21 cellular contexts compared by ENCODE assay signal in the genomic region with DNA sequence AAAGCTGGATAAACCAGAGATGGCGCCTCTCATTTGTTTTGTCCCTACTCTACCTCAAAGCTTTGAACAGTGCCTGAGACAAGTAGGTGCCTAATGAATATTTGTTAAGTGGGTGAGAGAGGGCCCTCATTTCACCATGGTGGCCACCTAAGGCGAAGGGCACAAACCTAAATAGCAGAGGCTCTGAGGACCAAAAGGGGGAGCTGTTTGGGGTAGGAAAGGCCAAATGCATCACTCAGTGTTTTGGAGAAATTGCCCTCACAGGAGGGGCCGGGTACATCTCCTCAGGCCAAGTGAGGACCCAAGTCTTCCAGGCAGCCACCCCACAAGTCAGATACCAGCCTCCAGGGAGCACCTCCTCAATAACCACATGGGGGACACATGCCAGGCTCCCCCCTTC. TPM values are rescaled to one million over a fixed set of nuclear protein-coding genes. Genes with fewer than 3 reads are reported as not detected.
A peak's percentile ranks its signal among the peaks of the same experiment; 100 is the strongest.
DNase-seq lines count a peak whose midpoint lies in the region; ATAC-seq and TF ChIP-seq lines count a peak whose summit lies in the region.
"Had no signal": no experiment of that assay in that cellular context is flagged by ENCODE, and none has a peak within 500 bp of the region (broad histone marks: within the 10 kb centered on the region; RNA-seq: fewer than 3 reads in every experiment).

No MANE protein-coding gene starts in this region.

- H3K27me3 ChIP-seq in DND-41 (ENCODE audit: insufficient read depth, low read length, poor library complexity) (no peaks in the 10 kb centered on the region), HCT116 (ENCODE audit: insufficient read depth, low read length) (no peaks in the 10 kb centered on the region), left lung (no peaks in the 10 kb centered on the region)

- H3K27ac Mint-ChIP-seq in type B pancreatic cell: no peak overlapping the region
- H3K27ac Mint-ChIP-seq: CD8-positive, alpha-beta T cell had no signal

- ATAC-seq in DND-41 (ENCODE audit: insufficient read depth, low read depth) (no peak), HCT116 (no peak), left lung (no peak)
- ATAC-seq: CD8-positive, alpha-beta T cell; right cardiac atrium had no signal

- peak; percentile 23 for TF ChIP-seq CTCF in DND-41 (IDR thresholded peaks at IDR 0.05; ENCODE audit: borderline replicate concordance, extremely low read depth, low read length, poor library complexity, severe bottlenecking)
- peak in 2 of 3 experiments; percentile 39; a peak in 4 of 6 replicates for TF ChIP-seq CTCF in HCT116 (IDR thresholded peaks at IDR 0.05 in 2 of 3, conservative IDR thresholded peaks at IDR 0.05 in 1 of 3; ENCODE audit: borderline replicate concordance in 1 of 3, insufficient read depth in 1 of 3, low read depth in 2 of 3, low read length in 2 of 3)
- 0 out of 2 replicates have a peak, but pooled peaks have one; percentile 10 for TF ChIP-seq CTCF in VCaP (conservative IDR thresholded peaks at IDR 0.05)
- TF ChIP-seq CTCF in fibroblast of mammary gland (conservative IDR thresholded peaks at IDR 0.05; ENCODE audit: control insufficient read depth, insufficient read depth, low read depth, low read length): peak; percentile 15
- TF ChIP-seq CTCF in type B pancreatic cell (conservative IDR thresholded peaks at IDR 0.05): no peak
- TF ChIP-seq CTCF in left lung (IDR thresholded peaks at IDR 0.05): no peak

- CTCF ChIA-PET in HCT116 (lab: Charles Lee): interaction anchor here (1.6 kb wide), 1 partner anchor 12 kb away, joined by 3 read pairs; no protein-coding TSS in a partner anchor

- no peak overlapping the region for H3K4me3 ChIP-seq in DND-41 (ENCODE audit: low read depth in 1 of 2, low read length in 2 of 2)
- no peak overlapping the region for H3K4me3 ChIP-seq in HCT116 (replicated peaks in 1 of 2; ENCODE audit: low read depth in 1 of 2, low read length in 2 of 2)
- H3K4me3 ChIP-seq in fibroblast of mammary gland (ENCODE audit: control insufficient read depth, low read depth, low read length): no peak overlapping the region
- H3K4me3 ChIP-seq in left lung: no peak overlapping the region
- H3K4me3 ChIP-seq: lung had no signal

- H3K9me3 Mint-ChIP-seq in type B pancreatic cell: no peaks in the 10 kb centered on the region
- H3K9me3 Mint-ChIP-seq: CD8-positive, alpha-beta T cell had no signal

- H3K4me1 ChIP-seq in DND-41 (ENCODE audit: insufficient read depth, low read length): no peaks in the 10 kb centered on the region
- no peaks in the 10 kb centered on the region for H3K4me1 ChIP-seq in HCT116 (ENCODE audit: control insufficient read depth in 1 of 2, insufficient read depth in 2 of 2, low read length in 2 of 2)
- no peaks in the 10 kb centered on the region for H3K4me1 ChIP-seq in left lung

- no peak overlapping the region for H3K4me3 Mint-ChIP-seq in type B pancreatic cell
- H3K4me3 Mint-ChIP-seq: CD8-positive, alpha-beta T cell had no signal

- no peaks in the 10 kb centered on the region for H3K27me3 Mint-ChIP-seq in type B pancreatic cell

- no peaks in the 10 kb centered on the region for H3K4me1 Mint-ChIP-seq in type B pancreatic cell (ENCODE audit: unreplicated experiment)

- intact Hi-C loops in HCT116 (cut with micrococcal nuclease): no loop called here
- intact Hi-C loops in left lung (cut with DNase I): no loop called here

- POLR2A ChIA-PET in HCT116 (lab: Charles Lee): no interaction called here

- peaks cover 20% of the 10 kb centered on the region for H3K36me3 ChIP-seq in DND-41 (ENCODE audit: insufficient read depth, low read length)
- H3K36me3 ChIP-seq in HCT116 (ENCODE audit: control insufficient read depth in 1 of 2, insufficient read depth in 2 of 2, low read length in 2 of 2): peaks cover 32 to 61% of the 10 kb centered on the region in 2 experiments
- H3K36me3 ChIP-seq in left lung: peaks cover 0 to 96% of the 10 kb centered on the region in 2 donors

- H2AFZ ChIP-seq in DND-41 (ENCODE audit: low read depth, low read length): no peak overlapping the region
- no peak overlapping the region for H2AFZ ChIP-seq in HCT116 (ENCODE audit: low read depth, low read length, poor library complexity, severe bottlenecking)

- TF ChIP-seq POLR2A in HCT116 (IDR thresholded peaks at IDR 0.05; ENCODE audit: borderline replicate concordance, extremely low read depth, insufficient read depth, insufficient read length): no peak

- no peak for TF ChIP-seq RAD21 in HCT116 (IDR thresholded peaks at IDR 0.05; ENCODE audit: low read depth)

- H3K27ac ChIP-seq in DND-41 (ENCODE audit: low read length) (no peak overlapping the region), HCT116 (ENCODE audit: low read depth, low read length) (no peak overlapping the region), VCaP (no peak overlapping the region), left lung (no peak overlapping the region)

- H3K9me3 ChIP-seq in DND-41 (ENCODE audit: insufficient read depth, low read length, severe bottlenecking) (no peaks in the 10 kb centered on the region), HCT116 (ENCODE audit: control insufficient read depth in 1 of 2, insufficient read depth in 1 of 2, low read depth in 1 of 2, low read length in 2 of 2) (no peaks in the 10 kb centered on the region), left lung (no peaks in the 10 kb centered on the region)

- peaks cover 4% of the 10 kb centered on the region for H3K36me3 Mint-ChIP-seq in type B pancreatic cell

- H3K4me2 ChIP-seq in DND-41 (ENCODE audit: insufficient read depth, low read length) (no peak overlapping the region), HCT116 (ENCODE audit: low read length) (no peak overlapping the region)

- H4K20me1 ChIP-seq in DND-41 (ENCODE audit: insufficient read depth, low read length): 0 out of 2 replicates have a peak, but pooled peaks cover 5% of the 10 kb centered on the region
- no peaks in the 10 kb centered on the region; the same call in 1 of the 2 replicates for H4K20me1 ChIP-seq in HCT116 (ENCODE audit: insufficient read depth)

- H3K9me2 ChIP-seq in HCT116 (ENCODE audit: insufficient read depth): no peaks in the 10 kb centered on the region

- RAD21 ChIA-PET in HCT116 (lab: Charles Lee; ENCODE audit: low non-redundant PET in 1 of 2, low total read pairs in 2 of 2, uncharacterized antibody in 2 of 2, unreplicated experiment in 2 of 2): no interaction called here

- H3K9ac ChIP-seq in DND-41 (ENCODE audit: low read depth, low read length) (no peak overlapping the region), HCT116 (ENCODE audit: low read length) (no peak overlapping the region)

- BruUV-seq in HCT116 (replicated peaks; lab: Mats Ljungman, UMichigan): no TSS peak

- DNase-seq in DND-41 (no peak), HCT116 (ENCODE audit: low read depth, low spot score) (no peak), fibroblast of mammary gland (ENCODE audit: low read depth) (no peak), NCI-H1417 treated with DMSO at 0.1 percent for 48 hours (lab: John Stamatoyannopoulos, UW) (no peak), NCI-H2196 (lab: John Stamatoyannopoulos, UW; ENCODE audit: unreplicated experiment) (no peak), type B pancreatic cell (ENCODE audit: extremely low spot score, unreplicated experiment) (no peak), left lung (no peak)
- DNase-seq: activated CD4-positive, alpha-beta T cell treated with anti-CD3 and anti-CD28 coated beads, Interleukin-2, amount 50 U/mL, for 48 hours; activated naive CD4-positive, alpha-beta T cell treated with Interleukin-2 at 50 U/mL for 16 hours; activated T-cell treated with anti-CD3 and anti-CD28 coated beads, Interleukin-2, amount 50 U/mL, for 1 hour; anterior cingulate cortex; CD8-positive, alpha-beta T cell; DMS79; NCI-H1092; NCI-H2107; NCI-H524; SHP77; T-helper 1 cell had no signal

- no peaks in the 10 kb centered on the region for H3K79me2 ChIP-seq in DND-41 (ENCODE audit: insufficient read depth, low read length)
- H3K79me2 ChIP-seq in HCT116 (ENCODE audit: insufficient read depth, low read length): no peaks in the 10 kb centered on the region

TF ChIP-seq in HCT116, 20 proteins besides CTCF, POLR2A, EP300 and RAD21:
- TF ChIP-seq MAX (IDR thresholded peaks at IDR 0.05) (no peak), SP1 (IDR thresholded peaks at IDR 0.05; ENCODE audit: low read depth) (no peak)
- TF ChIP-seq, protein P1, sequence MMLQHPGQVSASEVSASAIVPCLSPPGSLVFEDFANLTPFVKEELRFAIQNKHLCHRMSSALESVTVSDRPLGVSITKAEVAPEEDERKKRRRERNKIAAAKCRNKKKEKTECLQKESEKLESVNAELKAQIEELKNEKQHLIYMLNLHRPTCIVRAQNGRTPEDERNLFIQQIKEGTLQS (IDR thresholded peaks at IDR 0.05): no peak

RNA-seq across cellular contexts. Expression of gene IMPDH1, which starts 14.0 kb away (rescaled TPM):
- total RNA-seq in HCT116 (2021; ENCODE audit: unreplicated experiment) (98.2 TPM), type B pancreatic cell (ENCODE audit: low replicate concordance) (34.4 and 42.2 TPM in 2 replicates), left lung (100 to 1,000 TPM in 1 of 2 donors, 10 to 100 TPM in 1; 60.6 to 106 TPM)
- 82.5 and 94.8 TPM in 2 replicates for polyA plus RNA-seq in HCT116 (2012)

RNA-seq across cellular contexts. Expression of gene PRRT4, which starts 34.3 kb away (rescaled TPM):
- total RNA-seq in HCT116 (2021; ENCODE audit: unreplicated experiment): 4.0 TPM
- 2.5 and 3.4 TPM in 2 replicates for polyA plus RNA-seq in HCT116 (2012)
- total RNA-seq in type B pancreatic cell (ENCODE audit: low replicate concordance): 7.0 and 7.7 TPM in 2 replicates
- total RNA-seq in left lung: under 1 TPM; 0.42 to 0.85 TPM

RNA-seq across cellular contexts. Expression of gene RBM28, which starts 52.0 kb away (rescaled TPM):
- total RNA-seq in HCT116 (2021; ENCODE audit: unreplicated experiment) (66.3 TPM), type B pancreatic cell (ENCODE audit: low replicate concordance) (49.0 and 59.7 TPM in 2 replicates), left lung (10 to 100 TPM; 21.5 to 37.5 TPM)
- polyA plus RNA-seq in HCT116 (2012): 23.9 and 29.2 TPM in 2 replicates

RNA-seq across cellular contexts. Expression of gene HILPDA, which starts 59.9 kb away (rescaled TPM):
- total RNA-seq in HCT116 (2021; ENCODE audit: unreplicated experiment) (32.8 TPM), type B pancreatic cell (ENCODE audit: low replicate concordance) (26.4 and 36.0 TPM in 2 replicates), left lung (10 to 100 TPM; 10.2 to 12.2 TPM)
- polyA plus RNA-seq in HCT116 (2012): 42.3 and 45.2 TPM in 2 replicates

Comparison
In these comparisons a context has a peak if more than half of its experiments do, and no peak if none do; other contexts are left out.
1. CTCF ChIP-seq: peak in DND-41 (single experiment), HCT116 (2 of 3), VCaP (single experiment) and fibroblast of mammary gland (single experiment); none in type B pancreatic cell (single experiment) and left lung (0 of 2).